Comparison of ENCODE assay signal across 1 cellular context in genomic region chr20:23311932-23312331, GRCh38.
TF ChIP-seq lines count a peak whose summit lies in the region.

No MANE protein-coding gene starts in this region.

TF ChIP-seq in K562, 482 proteins besides CTCF, POLR2A, EP300 and RAD21 (continued from another document):
- TF ChIP-seq E4F1 (CRISPR knock-in tag; IDR thresholded peaks at IDR 0.05; ENCODE audit: borderline replicate concordance) (no peak), ZBTB12 (CRISPR knock-in tag; IDR thresholded peaks at IDR 0.05) (no peak), ID3 (CRISPR knock-in tag; IDR thresholded peaks at IDR 0.05) (no peak), ID3 (tag; IDR thresholded peaks at IDR 0.05) (no peak), C11orf30 (IDR thresholded peaks at IDR 0.05; ENCODE audit: low read depth) (0 out of 2 replicates have a peak, but pooled peaks have one; percentile 13), KDM1A (IDR thresholded peaks at IDR 0.05) (peak; percentile 92 to 93), SRF (CRISPR knock-in tag; IDR thresholded peaks at IDR 0.05) (no peak), ZNF146 (CRISPR knock-in tag; IDR thresholded peaks at IDR 0.05; ENCODE audit: unreplicated experiment) (no peak), ZNF282 (CRISPR knock-in tag; IDR thresholded peaks at IDR 0.05) (no peak), MCM5 (IDR thresholded peaks at IDR 0.05; ENCODE audit: low read depth) (no peak), ZNF512 (tag; IDR thresholded peaks at IDR 0.05) (no peak), BMI1 (IDR thresholded peaks at IDR 0.05; ENCODE audit: low read length) (no peak)
- TF ChIP-seq, protein P1, sequence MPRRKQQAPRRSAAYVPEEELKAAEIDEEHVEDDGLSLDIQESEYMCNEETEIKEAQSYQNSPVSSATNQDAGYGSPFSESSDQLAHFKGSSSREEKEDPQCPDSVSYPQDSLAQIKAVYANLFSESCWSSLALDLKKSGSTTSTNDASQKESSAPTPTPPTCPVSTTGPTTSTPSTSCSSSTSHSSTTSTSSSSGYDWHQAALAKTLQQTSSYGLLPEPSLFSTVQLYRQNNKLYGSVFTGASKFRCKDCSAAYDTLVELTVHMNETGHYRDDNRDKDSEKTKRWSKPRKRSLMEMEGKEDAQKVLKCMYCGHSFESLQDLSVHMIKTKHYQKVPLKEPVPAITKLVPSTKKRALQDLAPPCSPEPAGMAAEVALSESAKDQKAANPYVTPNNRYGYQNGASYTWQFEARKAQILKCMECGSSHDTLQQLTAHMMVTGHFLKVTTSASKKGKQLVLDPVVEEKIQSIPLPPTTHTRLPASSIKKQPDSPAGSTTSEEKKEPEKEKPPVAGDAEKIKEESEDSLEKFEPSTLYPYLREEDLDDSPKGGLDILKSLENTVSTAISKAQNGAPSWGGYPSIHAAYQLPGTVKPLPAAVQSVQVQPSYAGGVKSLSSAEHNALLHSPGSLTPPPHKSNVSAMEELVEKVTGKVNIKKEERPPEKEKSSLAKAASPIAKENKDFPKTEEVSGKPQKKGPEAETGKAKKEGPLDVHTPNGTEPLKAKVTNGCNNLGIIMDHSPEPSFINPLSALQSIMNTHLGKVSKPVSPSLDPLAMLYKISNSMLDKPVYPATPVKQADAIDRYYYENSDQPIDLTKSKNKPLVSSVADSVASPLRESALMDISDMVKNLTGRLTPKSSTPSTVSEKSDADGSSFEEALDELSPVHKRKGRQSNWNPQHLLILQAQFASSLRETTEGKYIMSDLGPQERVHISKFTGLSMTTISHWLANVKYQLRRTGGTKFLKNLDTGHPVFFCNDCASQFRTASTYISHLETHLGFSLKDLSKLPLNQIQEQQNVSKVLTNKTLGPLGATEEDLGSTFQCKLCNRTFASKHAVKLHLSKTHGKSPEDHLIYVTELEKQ (CRISPR knock-in tag; IDR thresholded peaks at IDR 0.05): no peak
- TF ChIP-seq, protein P2, sequence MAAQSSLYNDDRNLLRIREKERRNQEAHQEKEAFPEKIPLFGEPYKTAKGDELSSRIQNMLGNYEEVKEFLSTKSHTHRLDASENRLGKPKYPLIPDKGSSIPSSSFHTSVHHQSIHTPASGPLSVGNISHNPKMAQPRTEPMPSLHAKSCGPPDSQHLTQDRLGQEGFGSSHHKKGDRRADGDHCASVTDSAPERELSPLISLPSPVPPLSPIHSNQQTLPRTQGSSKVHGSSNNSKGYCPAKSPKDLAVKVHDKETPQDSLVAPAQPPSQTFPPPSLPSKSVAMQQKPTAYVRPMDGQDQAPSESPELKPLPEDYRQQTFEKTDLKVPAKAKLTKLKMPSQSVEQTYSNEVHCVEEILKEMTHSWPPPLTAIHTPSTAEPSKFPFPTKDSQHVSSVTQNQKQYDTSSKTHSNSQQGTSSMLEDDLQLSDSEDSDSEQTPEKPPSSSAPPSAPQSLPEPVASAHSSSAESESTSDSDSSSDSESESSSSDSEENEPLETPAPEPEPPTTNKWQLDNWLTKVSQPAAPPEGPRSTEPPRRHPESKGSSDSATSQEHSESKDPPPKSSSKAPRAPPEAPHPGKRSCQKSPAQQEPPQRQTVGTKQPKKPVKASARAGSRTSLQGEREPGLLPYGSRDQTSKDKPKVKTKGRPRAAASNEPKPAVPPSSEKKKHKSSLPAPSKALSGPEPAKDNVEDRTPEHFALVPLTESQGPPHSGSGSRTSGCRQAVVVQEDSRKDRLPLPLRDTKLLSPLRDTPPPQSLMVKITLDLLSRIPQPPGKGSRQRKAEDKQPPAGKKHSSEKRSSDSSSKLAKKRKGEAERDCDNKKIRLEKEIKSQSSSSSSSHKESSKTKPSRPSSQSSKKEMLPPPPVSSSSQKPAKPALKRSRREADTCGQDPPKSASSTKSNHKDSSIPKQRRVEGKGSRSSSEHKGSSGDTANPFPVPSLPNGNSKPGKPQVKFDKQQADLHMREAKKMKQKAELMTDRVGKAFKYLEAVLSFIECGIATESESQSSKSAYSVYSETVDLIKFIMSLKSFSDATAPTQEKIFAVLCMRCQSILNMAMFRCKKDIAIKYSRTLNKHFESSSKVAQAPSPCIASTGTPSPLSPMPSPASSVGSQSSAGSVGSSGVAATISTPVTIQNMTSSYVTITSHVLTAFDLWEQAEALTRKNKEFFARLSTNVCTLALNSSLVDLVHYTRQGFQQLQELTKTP (IDR thresholded peaks at IDR 0.05; ENCODE audit: low read depth in 1 of 2, partially characterized antibody in 2 of 2): no peak
